Comparison of ENCODE assay signal across 1 cellular context in the genomic region with DNA sequence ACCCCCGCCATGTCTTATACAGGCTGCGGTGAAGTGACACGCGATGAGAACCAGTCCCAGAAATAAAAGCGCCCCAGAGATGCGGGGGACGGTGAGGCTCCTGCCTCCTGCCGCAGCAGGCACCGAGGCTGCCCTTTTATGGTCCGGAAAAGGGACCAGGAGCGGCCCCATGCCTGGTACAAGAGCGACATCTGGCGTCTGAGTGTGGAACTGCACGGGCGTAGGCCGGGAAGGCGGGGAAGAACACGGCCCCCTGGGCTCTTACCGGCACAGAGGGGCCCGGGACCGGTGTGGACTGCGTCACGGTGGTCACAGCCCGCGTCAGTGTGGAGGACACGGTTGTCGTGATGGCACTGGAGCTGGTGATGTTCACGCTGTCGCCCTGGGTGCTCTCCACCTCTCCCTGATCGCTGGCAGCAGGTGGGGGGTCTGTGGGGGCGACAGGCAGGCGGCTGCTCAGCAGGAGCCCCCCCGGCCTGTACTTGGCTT.
TF ChIP-seq lines count a peak whose summit lies in the region.

No MANE protein-coding gene starts in this region.

TF ChIP-seq in SK-N-SH treated with all-trans-retinoic acid at 6 μM for 48 hours, 23 proteins besides CTCF, POLR2A, EP300 and RAD21 (continued from another document):
- TF ChIP-seq, protein P1, sequence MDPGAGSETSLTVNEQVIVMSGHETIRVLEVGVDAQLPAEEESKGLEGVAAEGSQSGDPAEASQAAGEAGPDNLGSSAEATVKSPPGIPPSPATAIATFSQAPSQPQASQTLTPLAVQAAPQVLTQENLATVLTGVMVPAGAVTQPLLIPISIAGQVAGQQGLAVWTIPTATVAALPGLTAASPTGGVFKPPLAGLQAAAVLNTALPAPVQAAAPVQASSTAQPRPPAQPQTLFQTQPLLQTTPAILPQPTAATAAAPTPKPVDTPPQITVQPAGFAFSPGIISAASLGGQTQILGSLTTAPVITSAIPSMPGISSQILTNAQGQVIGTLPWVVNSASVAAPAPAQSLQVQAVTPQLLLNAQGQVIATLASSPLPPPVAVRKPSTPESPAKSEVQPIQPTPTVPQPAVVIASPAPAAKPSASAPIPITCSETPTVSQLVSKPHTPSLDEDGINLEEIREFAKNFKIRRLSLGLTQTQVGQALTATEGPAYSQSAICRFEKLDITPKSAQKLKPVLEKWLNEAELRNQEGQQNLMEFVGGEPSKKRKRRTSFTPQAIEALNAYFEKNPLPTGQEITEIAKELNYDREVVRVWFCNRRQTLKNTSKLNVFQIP (CRISPR knock-in tag; IDR thresholded peaks at IDR 0.05; ENCODE audit: borderline replicate concordance, low read depth) = no peak
- TF ChIP-seq PPARA (CRISPR knock-in tag; IDR thresholded peaks at IDR 0.05; ENCODE audit: borderline replicate concordance) (no peak), ZC3H10 (CRISPR knock-in tag; IDR thresholded peaks at IDR 0.05) (no peak)
